36 cellular contexts compared by ENCODE assay signal in the genomic region with DNA sequence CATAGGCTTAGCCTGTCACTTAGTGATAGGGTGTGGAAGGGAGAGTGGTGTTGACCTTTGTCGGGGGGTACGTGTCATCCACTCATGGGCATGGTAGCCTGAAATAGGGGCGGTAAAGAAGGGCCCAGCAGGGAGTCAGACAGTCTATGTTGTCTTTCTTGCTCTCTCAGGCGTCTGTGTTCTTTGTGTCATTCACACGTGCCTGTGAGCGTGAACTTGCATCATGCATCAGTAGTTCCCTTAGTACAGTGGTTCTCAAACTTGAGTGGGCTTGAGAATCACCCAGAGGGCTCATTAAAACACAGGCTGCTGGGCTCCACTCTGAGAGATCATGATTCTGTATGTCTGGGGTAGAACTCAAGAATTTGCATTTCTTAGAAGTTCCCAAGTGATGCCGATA.
"Had no signal": no experiment of that assay in that cellular context is flagged by ENCODE, and none has a peak within 500 bp of the region (broad histone marks: within the 10 kb centered on the region; RNA-seq: fewer than 3 reads in every experiment).

No MANE protein-coding gene starts in this region.

- H3K27ac Mint-ChIP-seq: activated B cell treated with CpG ODN at 0.5 μM for 24 hours; activated CD4-positive, alpha-beta memory T cell treated with anti-CD3 and anti-CD28 coated beads, Interleukin-2, amount 10 ng/mL, durations not matched to agents 7 days and 5 days; activated CD4-positive, alpha-beta T cell treated with anti-CD3 and anti-CD28 coated beads for 36 hours; activated CD4-positive, alpha-beta T cell treated with anti-CD3 and anti-CD28 coated beads, Interleukin-2, amount 10 ng/mL, durations not matched to agents 7 days and 5 days; activated CD8-positive, alpha-beta memory T cell treated with anti-CD3 and anti-CD28 coated beads, Interleukin-2, amount 10 ng/mL, durations not matched to agents 7 days and 5 days; activated CD8-positive, alpha-beta T cell treated with anti-CD3 and anti-CD28 coated beads, Interleukin-2, amount 10 ng/mL, durations not matched to agents 7 days and 5 days; activated naive CD4-positive, alpha-beta T cell treated with anti-CD3 and anti-CD28 coated beads, Interleukin-2, amount 10 ng/mL, durations not matched to agents 7 days and 5 days; activated naive CD4-positive, alpha-beta T cell treated with anti-CD3 and anti-CD28 coated beads, Interleukin-2, amount 50 U/mL, for 24 hours; activated naive CD8-positive, alpha-beta T cell; activated naive CD8-positive, alpha-beta T cell treated with anti-CD3 and anti-CD28 coated beads, Interleukin-2, amount 10 ng/mL, durations not matched to agents 7 days and 5 days; activated naive CD8-positive, alpha-beta T cell treated with anti-CD3 and anti-CD28 coated beads, Interleukin-2, amount 50 U/mL, for 24 hours; activated T-cell treated with anti-CD3 and anti-CD28 coated beads, Interleukin-2, amount 50 U/mL, for 24 hours; activated T-helper 2 cell treated with anti-CD3 and anti-CD28 coated beads, Interferon-gamma antibody, Interleukin-2, Interleukin-4, amounts not matched to agents 10 μg/mL and 5 μg/mL and 100 μg/mL, durations not matched to agents 14 hours and 24 hours and 36 hours; T-helper 1 cell treated with Interleukin-12 subunit alpha and Interleukin-12 subunit beta and Interleukin-4 antibody, amounts not matched to agents 30 μg/mL and 1 μg/mL, for 36 hours; T-helper 2 cell treated with Interferon-gamma antibody and Interleukin-4, amounts not matched to agents 5 μg/mL and 100 μg/mL, for 36 hours had no signal

- H3K4me1 ChIP-seq: ascending aorta, body of pancreas, breast epithelium had no signal

- ATAC-seq: activated CD4-positive, alpha-beta T cell treated with anti-CD3 and anti-CD28 coated beads for 36 hours; activated CD8-positive, alpha-beta memory T cell treated with anti-CD3 and anti-CD28 coated beads, Interleukin-2, amount 10 ng/mL, durations not matched to agents 7 days and 5 days; activated CD8-positive, alpha-beta T cell treated with anti-CD3 and anti-CD28 coated beads, Interleukin-2, amount 10 ng/mL, durations not matched to agents 7 days and 5 days; activated naive CD8-positive, alpha-beta T cell treated with anti-CD3 and anti-CD28 coated beads, Interleukin-2, amount 50 U/mL, for 24 hours; body of pancreas had no signal

- H3K4me1 Mint-ChIP-seq: activated B cell treated with CpG ODN at 0.5 μM for 24 hours; activated CD4-positive, alpha-beta memory T cell treated with anti-CD3 and anti-CD28 coated beads, Interleukin-2, amount 10 ng/mL, durations not matched to agents 7 days and 5 days; activated CD4-positive, alpha-beta T cell treated with anti-CD3 and anti-CD28 coated beads for 36 hours; activated CD4-positive, alpha-beta T cell treated with anti-CD3 and anti-CD28 coated beads, Interleukin-2, amount 10 ng/mL, durations not matched to agents 7 days and 5 days; activated CD8-positive, alpha-beta memory T cell treated with anti-CD3 and anti-CD28 coated beads, Interleukin-2, amount 10 ng/mL, durations not matched to agents 7 days and 5 days; activated naive CD4-positive, alpha-beta T cell treated with anti-CD3 and anti-CD28 coated beads, Interleukin-2, amount 10 ng/mL, durations not matched to agents 7 days and 5 days; activated naive CD4-positive, alpha-beta T cell treated with anti-CD3 and anti-CD28 coated beads, Interleukin-2, amount 50 U/mL, for 24 hours; activated naive CD8-positive, alpha-beta T cell treated with anti-CD3 and anti-CD28 coated beads, Interleukin-2, amount 10 ng/mL, durations not matched to agents 7 days and 5 days; activated naive CD8-positive, alpha-beta T cell treated with anti-CD3 and anti-CD28 coated beads, Interleukin-2, amount 50 U/mL, for 24 hours had no signal

- H3K9me3 Mint-ChIP-seq: activated B cell treated with CpG ODN at 0.5 μM for 24 hours; activated CD4-positive, alpha-beta memory T cell treated with anti-CD3 and anti-CD28 coated beads, Interleukin-2, amount 10 ng/mL, durations not matched to agents 7 days and 5 days; activated CD4-positive, alpha-beta T cell treated with anti-CD3 and anti-CD28 coated beads, Interleukin-2, amount 10 ng/mL, durations not matched to agents 7 days and 5 days; activated naive CD4-positive, alpha-beta T cell treated with anti-CD3 and anti-CD28 coated beads, Interleukin-2, amount 10 ng/mL, durations not matched to agents 7 days and 5 days; activated naive CD4-positive, alpha-beta T cell treated with anti-CD3 and anti-CD28 coated beads, Interleukin-2, amount 50 U/mL, for 24 hours; activated naive CD8-positive, alpha-beta T cell treated with anti-CD3 and anti-CD28 coated beads, Interleukin-2, amount 10 ng/mL, durations not matched to agents 7 days and 5 days; activated T-cell treated with anti-CD3 and anti-CD28 coated beads, Interleukin-2, amount 50 U/mL, for 24 hours; activated T-helper 2 cell treated with anti-CD3 and anti-CD28 coated beads, Interferon-gamma antibody, Interleukin-2, Interleukin-4, amounts not matched to agents 10 μg/mL and 5 μg/mL and 100 μg/mL, durations not matched to agents 14 hours and 24 hours and 36 hours; T-helper 1 cell treated with Interleukin-12 subunit alpha and Interleukin-12 subunit beta and Interleukin-4 antibody, amounts not matched to agents 30 μg/mL and 1 μg/mL, for 36 hours; T-helper 2 cell treated with Interferon-gamma antibody and Interleukin-4, amounts not matched to agents 5 μg/mL and 100 μg/mL, for 36 hours had no signal

- DNase-seq: activated B cell treated with CpG ODN at 0.5 μM for 24 hours; activated CD4-positive, alpha-beta memory T cell treated with anti-CD3 and anti-CD28 coated beads, Interleukin-2, amount 10 ng/mL, durations not matched to agents 7 days and 5 days; activated CD4-positive, alpha-beta T cell treated with anti-CD3 and anti-CD28 coated beads for 1 hour; activated CD4-positive, alpha-beta T cell treated with anti-CD3 and anti-CD28 coated beads for 36 hours; activated CD4-positive, alpha-beta T cell treated with anti-CD3 and anti-CD28 coated beads for 48 hours; activated CD4-positive, alpha-beta T cell treated with anti-CD3 and anti-CD28 coated beads, Interleukin-2, amount 10 ng/mL, durations not matched to agents 7 days and 5 days; activated CD4-positive, alpha-beta T cell treated with anti-CD3 and anti-CD28 coated beads, Interleukin-2, amount 50 U/mL, for 48 hours; activated CD8-positive, alpha-beta memory T cell treated with anti-CD3 and anti-CD28 coated beads for 24 hours; activated CD8-positive, alpha-beta memory T cell treated with anti-CD3 and anti-CD28 coated beads, Interleukin-2, amount 10 ng/mL, durations not matched to agents 7 days and 5 days; activated CD8-positive, alpha-beta memory T cell treated with anti-CD3 and anti-CD28 coated beads, Interleukin-2, amount 50 U/mL, for 48 hours; activated CD8-positive, alpha-beta T cell treated with anti-CD3 and anti-CD28 coated beads, Interleukin-2, amount 10 ng/mL, durations not matched to agents 7 days and 5 days; activated effector memory CD4-positive, alpha-beta T cell treated with Interleukin-2 at 50 U/mL for 16 hours; activated gamma-delta T cell; activated naive CD4-positive, alpha-beta T cell treated with anti-CD3 and anti-CD28 coated beads, Interleukin-2, amount 10 ng/mL, durations not matched to agents 7 days and 5 days; activated naive CD4-positive, alpha-beta T cell treated with Interleukin-2 at 50 U/mL for 16 hours; activated naive CD8-positive, alpha-beta T cell treated with anti-CD3 and anti-CD28 coated beads, Interleukin-2, amount 10 ng/mL, durations not matched to agents 7 days and 5 days; activated naive CD8-positive, alpha-beta T cell treated with anti-CD3 and anti-CD28 coated beads, Interleukin-2, amount 50 U/mL, for 24 hours; activated T-cell treated with anti-CD3 and anti-CD28 coated beads, Interleukin-2, amount 50 U/mL, for 24 hours; activated T-cell treated with anti-CD3 and anti-CD28 coated beads, Interleukin-2, amount 50 U/mL, for 48 hours; amygdala; anterior cingulate cortex; body of pancreas; brain microvascular endothelial cell; central memory CD4-positive, alpha-beta T cell; T-helper 1 cell; T-helper 2 cell; T-helper 9 cell had no signal

- FAIRE-seq: TTC549 had no signal

- H3K36me3 ChIP-seq: ascending aorta, brain microvascular endothelial cell, breast epithelium had no signal

- H3K27ac ChIP-seq: ascending aorta, body of pancreas, brain microvascular endothelial cell, breast epithelium, VCaP had no signal

- H3K4me3 Mint-ChIP-seq: activated B cell treated with CpG ODN at 0.5 μM for 24 hours; activated CD4-positive, alpha-beta memory T cell treated with anti-CD3 and anti-CD28 coated beads, Interleukin-2, amount 10 ng/mL, durations not matched to agents 7 days and 5 days; activated CD4-positive, alpha-beta T cell treated with anti-CD3 and anti-CD28 coated beads for 36 hours; activated CD4-positive, alpha-beta T cell treated with anti-CD3 and anti-CD28 coated beads, Interleukin-2, amount 10 ng/mL, durations not matched to agents 7 days and 5 days; activated CD8-positive, alpha-beta memory T cell treated with anti-CD3 and anti-CD28 coated beads, Interleukin-2, amount 10 ng/mL, durations not matched to agents 7 days and 5 days; activated CD8-positive, alpha-beta T cell treated with anti-CD3 and anti-CD28 coated beads, Interleukin-2, amount 10 ng/mL, durations not matched to agents 7 days and 5 days; activated naive CD4-positive, alpha-beta T cell treated with anti-CD3 and anti-CD28 coated beads, Interleukin-2, amount 10 ng/mL, durations not matched to agents 7 days and 5 days; activated naive CD4-positive, alpha-beta T cell treated with anti-CD3 and anti-CD28 coated beads, Interleukin-2, amount 50 U/mL, for 24 hours; activated naive CD8-positive, alpha-beta T cell; activated naive CD8-positive, alpha-beta T cell treated with anti-CD3 and anti-CD28 coated beads, Interleukin-2, amount 10 ng/mL, durations not matched to agents 7 days and 5 days; activated naive CD8-positive, alpha-beta T cell treated with anti-CD3 and anti-CD28 coated beads, Interleukin-2, amount 50 U/mL, for 24 hours; activated T-cell treated with anti-CD3 and anti-CD28 coated beads, Interleukin-2, amount 50 U/mL, for 24 hours; T-helper 1 cell treated with Interleukin-12 subunit alpha and Interleukin-12 subunit beta and Interleukin-4 antibody, amounts not matched to agents 30 μg/mL and 1 μg/mL, for 36 hours; T-helper 2 cell treated with Interferon-gamma antibody and Interleukin-4, amounts not matched to agents 5 μg/mL and 100 μg/mL, for 36 hours had no signal

- H3K9me3 ChIP-seq: ascending aorta, body of pancreas, breast epithelium had no signal

- H3K27me3 Mint-ChIP-seq: activated B cell treated with CpG ODN at 0.5 μM for 24 hours; activated CD4-positive, alpha-beta memory T cell treated with anti-CD3 and anti-CD28 coated beads, Interleukin-2, amount 10 ng/mL, durations not matched to agents 7 days and 5 days; activated CD4-positive, alpha-beta T cell treated with anti-CD3 and anti-CD28 coated beads, Interleukin-2, amount 10 ng/mL, durations not matched to agents 7 days and 5 days; activated CD8-positive, alpha-beta memory T cell treated with anti-CD3 and anti-CD28 coated beads, Interleukin-2, amount 10 ng/mL, durations not matched to agents 7 days and 5 days; activated naive CD4-positive, alpha-beta T cell treated with anti-CD3 and anti-CD28 coated beads, Interleukin-2, amount 10 ng/mL, durations not matched to agents 7 days and 5 days; activated naive CD4-positive, alpha-beta T cell treated with anti-CD3 and anti-CD28 coated beads, Interleukin-2, amount 50 U/mL, for 24 hours; activated naive CD8-positive, alpha-beta T cell; activated naive CD8-positive, alpha-beta T cell treated with anti-CD3 and anti-CD28 coated beads, Interleukin-2, amount 10 ng/mL, durations not matched to agents 7 days and 5 days; activated naive CD8-positive, alpha-beta T cell treated with anti-CD3 and anti-CD28 coated beads, Interleukin-2, amount 50 U/mL, for 24 hours had no signal

- H3K27me3 ChIP-seq: ascending aorta, body of pancreas, brain microvascular endothelial cell, breast epithelium had no signal

- H3K36me3 Mint-ChIP-seq: activated CD8-positive, alpha-beta memory T cell treated with anti-CD3 and anti-CD28 coated beads, Interleukin-2, amount 10 ng/mL, durations not matched to agents 7 days and 5 days; activated naive CD4-positive, alpha-beta T cell treated with anti-CD3 and anti-CD28 coated beads, Interleukin-2, amount 10 ng/mL, durations not matched to agents 7 days and 5 days; activated naive CD4-positive, alpha-beta T cell treated with anti-CD3 and anti-CD28 coated beads, Interleukin-2, amount 50 U/mL, for 24 hours; activated naive CD8-positive, alpha-beta T cell; activated naive CD8-positive, alpha-beta T cell treated with anti-CD3 and anti-CD28 coated beads, Interleukin-2, amount 10 ng/mL, durations not matched to agents 7 days and 5 days had no signal

- H3K4me3 ChIP-seq: ascending aorta, body of pancreas, breast epithelium had no signal
